Comparison of ENCODE assay signal across 1 cellular context in genomic region chr12:122983789-122984515, GRCh38.
TF ChIP-seq lines count a peak whose summit lies in the region.

No MANE protein-coding gene starts in this region.

TF ChIP-seq in K562, 482 proteins besides CTCF, POLR2A, EP300 and RAD21:
- TF ChIP-seq KDM1A (IDR thresholded peaks at IDR 0.05) (peak in 1 of 2 experiments; percentile 18; a peak in 1 of 4 replicates), SMAD4 (CRISPR knock-in tag; conservative IDR thresholded peaks at IDR 0.05) (0 out of 2 replicates have a peak, but pooled peaks have one; percentile 12), ZNF77 (CRISPR knock-in tag; IDR thresholded peaks at IDR 0.05) (no peak), ZEB2 (IDR thresholded peaks at IDR 0.05) (no peak), RBFOX2 (IDR thresholded peaks at IDR 0.05; ENCODE audit: low read depth, low read length) (peak; percentile 35; the same call in 1 of the 2 replicates), EHMT2 (IDR thresholded peaks at IDR 0.05) (no peak), MYNN (IDR thresholded peaks at IDR 0.05) (peak; percentile 22; the same call in 1 of the 2 replicates), MYNN (CRISPR knock-in tag; IDR thresholded peaks at IDR 0.05) (no peak), FOXP4 (CRISPR knock-in tag; IDR thresholded peaks at IDR 0.05; ENCODE audit: borderline replicate concordance) (no peak), ZFP91 (CRISPR knock-in tag; IDR thresholded peaks at IDR 0.05) (no peak), MED1 (CRISPR knock-in tag; IDR thresholded peaks at IDR 0.05; ENCODE audit: borderline replicate concordance) (no peak), MAFF (IDR thresholded peaks at IDR 0.05; ENCODE audit: low read length) (no peak), ZNF589 (CRISPR knock-in tag; IDR thresholded peaks at IDR 0.05; ENCODE audit: low read depth) (no peak), RBM22 (IDR thresholded peaks at IDR 0.05; ENCODE audit: low read depth, low read length, poor library complexity, severe bottlenecking) (peak; percentile 22), VEZF1 (CRISPR knock-in tag; IDR thresholded peaks at IDR 0.05) (peak; percentile 64), YY1 (IDR thresholded peaks at IDR 0.05; ENCODE audit: borderline replicate concordance in 1 of 3, control insufficient read depth in 1 of 3, extremely low read depth in 1 of 3, insufficient read depth in 3 of 3, insufficient read length in 1 of 3, insufficient replicate concordance in 2 of 3, low read depth in 1 of 3, low read length in 2 of 3) (no peak), MEIS2 (IDR thresholded peaks at IDR 0.05; ENCODE audit: partially characterized antibody) (no peak), IRF2 (CRISPR knock-in tag; IDR thresholded peaks at IDR 0.05) (no peak), PRDM10 (IDR thresholded peaks at IDR 0.05; ENCODE audit: partially characterized antibody) (peak; percentile 93), PHF20 (IDR thresholded peaks at IDR 0.05; ENCODE audit: partially characterized antibody) (no peak), ZNF395 (CRISPR knock-in tag; IDR thresholded peaks at IDR 0.05) (no peak), STAT5B (CRISPR knock-in tag; IDR thresholded peaks at IDR 0.05) (no peak), RBBP5 (IDR thresholded peaks at IDR 0.05; ENCODE audit: borderline replicate concordance, insufficient read depth, low read length, poor library complexity, severe bottlenecking) (no peak), MAZ (CRISPR knock-in tag; conservative IDR thresholded peaks at IDR 0.05 in 1 of 2, IDR thresholded peaks at IDR 0.05 in 1 of 2) (0 out of 4 replicates have a peak, but pooled peaks of 1 of the 2 experiments have one; percentile 12), RAD51 (IDR thresholded peaks at IDR 0.05; ENCODE audit: borderline replicate concordance, low read depth) (no peak), ATF7 (IDR thresholded peaks at IDR 0.05) (0 out of 2 replicates have a peak, but pooled peaks have one; percentile 21), CEBPG (CRISPR knock-in tag; IDR thresholded peaks at IDR 0.05) (0 out of 2 replicates have a peak, but pooled peaks have one; percentile 33), CEBPG (tag; conservative IDR thresholded peaks at IDR 0.05 in 1 of 2, IDR thresholded peaks at IDR 0.05 in 1 of 2) (no peak; a peak in 1 of 4 replicates), ZNF780A (CRISPR knock-in tag; IDR thresholded peaks at IDR 0.05) (no peak), RCOR1 (IDR thresholded peaks at IDR 0.05; ENCODE audit: borderline replicate concordance in 1 of 2, low read depth in 2 of 2, low read length in 2 of 2) (no peak), ZNF174 (CRISPR knock-in tag; IDR thresholded peaks at IDR 0.05) (no peak), CBX1 (IDR thresholded peaks at IDR 0.05; ENCODE audit: low read depth) (no peak), ZNF165 (CRISPR knock-in tag; IDR thresholded peaks at IDR 0.05; ENCODE audit: borderline replicate concordance) (no peak), ZNF224 (CRISPR knock-in tag; IDR thresholded peaks at IDR 0.05) (no peak), GABPA (tag; conservative IDR thresholded peaks at IDR 0.05; ENCODE audit: low read depth) (peak; percentile 38), ZNF79 (CRISPR knock-in tag; IDR thresholded peaks at IDR 0.05; ENCODE audit: low read depth) (no peak), KDM5B (IDR thresholded peaks at IDR 0.05; ENCODE audit: insufficient replicate concordance, low read depth, low read length) (peak; percentile 29), MTF1 (CRISPR knock-in tag; IDR thresholded peaks at IDR 0.05; ENCODE audit: borderline replicate concordance) (no peak)
